Comparison of ENCODE assay signal across 11 cellular contexts in genomic region chr10:119466655-119467054, GRCh38.
DNase-seq lines count a peak whose midpoint lies in the region; ATAC-seq and TF ChIP-seq lines count a peak whose summit lies in the region.
"Had no signal": no experiment of that assay in that cellular context is flagged by ENCODE, and none has a peak within 500 bp of the region (broad histone marks: within the 10 kb centered on the region; RNA-seq: fewer than 3 reads in every experiment).

No MANE protein-coding gene starts in this region.

- H3K27ac ChIP-seq in naive thymus-derived CD4-positive, alpha-beta T cell (ENCODE audit: low read depth, low read length): no peak overlapping the region
- H3K27ac ChIP-seq in lower lobe of right lung: no peak overlapping the region
- H3K27ac ChIP-seq: dorsolateral prefrontal cortex had no signal

- intact Hi-C loops in naive thymus-derived CD4-positive, alpha-beta T cell (cut with micrococcal nuclease): no loop called here
- intact Hi-C loops in lower lobe of right lung (cut with DNase I): no loop called here

- peak; percentile 9 for DNase-seq in EH (ENCODE audit: low read depth)
- DNase-seq in activated T-cell treated with anti-CD3 and anti-CD28 coated beads, Interleukin-2, amount 50 U/mL, for 4 hours: peak; percentile 17
- DNase-seq in naive thymus-derived CD4-positive, alpha-beta T cell: no peak
- no peak for DNase-seq in AG20443 (ENCODE audit: low spot score)
- no peak for DNase-seq in lower lobe of right lung
- DNase-seq: dorsolateral prefrontal cortex, NCI-H510A treated with DMSO at 0.1 percent for 48 hours, retina had no signal

- CTCF ChIA-PET in naive thymus-derived CD4-positive, alpha-beta T cell (lab: Charles Lee): interaction anchor here (0.5 kb wide), 1 partner anchor 21 kb away, joined by 4 read pairs; no protein-coding TSS in a partner anchor

- no peak overlapping the region for H3K4me3 ChIP-seq in naive thymus-derived CD4-positive, alpha-beta T cell (ENCODE audit: low read length)
- H3K4me3 ChIP-seq in lower lobe of right lung: no peak overlapping the region
- H3K4me3 ChIP-seq: dorsolateral prefrontal cortex had no signal

- H3K9me3 ChIP-seq in naive thymus-derived CD4-positive, alpha-beta T cell (ENCODE audit: control insufficient read depth in 2 of 3, low read length in 3 of 3): no peaks in the 10 kb centered on the region
- no peaks in the 10 kb centered on the region for H3K9me3 ChIP-seq in lower lobe of right lung

- H3K27ac Mint-ChIP-seq in naive thymus-derived CD4-positive, alpha-beta T cell: no peak overlapping the region

- H3K4me1 ChIP-seq in naive thymus-derived CD4-positive, alpha-beta T cell (ENCODE audit: control insufficient read depth in 2 of 2, insufficient read depth in 2 of 2, low read length in 2 of 2): peaks cover 0 to 16% of the 10 kb centered on the region in 2 donors
- H3K4me1 ChIP-seq in lower lobe of right lung: no peaks in the 10 kb centered on the region

- peaks cover 11% of the 10 kb centered on the region for H3K9me3 Mint-ChIP-seq in activated T-cell treated with anti-CD3 and anti-CD28 coated beads, Interleukin-2, amount 50 U/mL, for 4 hours
- peaks cover 0 to 17% (median 8%) of the 10 kb centered on the region in 11 donors for H3K9me3 Mint-ChIP-seq in naive thymus-derived CD4-positive, alpha-beta T cell

- ATAC-seq in HG03432 (IDR thresholded peaks at IDR 0.05; ENCODE audit: unreplicated experiment) (peak; percentile 51), GM21447 (IDR thresholded peaks at IDR 0.05; ENCODE audit: unreplicated experiment) (no peak), lower lobe of right lung (no peak), HG02642 (IDR thresholded peaks at IDR 0.05; ENCODE audit: poor library complexity, unreplicated experiment) (no peak)
- ATAC-seq in activated T-cell treated with anti-CD3 and anti-CD28 coated beads, Interleukin-2, amount 50 U/mL, for 4 hours: peak; percentile 69 to 85
- peak; percentile 70 for ATAC-seq in naive thymus-derived CD4-positive, alpha-beta T cell

- no peaks in the 10 kb centered on the region for H3K27me3 ChIP-seq in naive thymus-derived CD4-positive, alpha-beta T cell (ENCODE audit: control insufficient read depth in 2 of 2, insufficient read depth in 2 of 2, low read length in 2 of 2)
- no peaks in the 10 kb centered on the region for H3K27me3 ChIP-seq in lower lobe of right lung (ENCODE audit: low read depth)

- no peaks in the 10 kb centered on the region for H3K36me3 ChIP-seq in naive thymus-derived CD4-positive, alpha-beta T cell (ENCODE audit: control insufficient read depth in 2 of 3, insufficient read depth in 3 of 3, low read length in 3 of 3)
- no peaks in the 10 kb centered on the region for H3K36me3 ChIP-seq in lower lobe of right lung

- POLR2A ChIA-PET in naive thymus-derived CD4-positive, alpha-beta T cell (lab: Charles Lee): no interaction called here

- no peak overlapping the region for H3K4me3 Mint-ChIP-seq in activated T-cell treated with anti-CD3 and anti-CD28 coated beads, Interleukin-2, amount 50 U/mL, for 4 hours
- no peak overlapping the region for H3K4me3 Mint-ChIP-seq in naive thymus-derived CD4-positive, alpha-beta T cell

- peaks cover 14% of the 10 kb centered on the region for H3K4me1 Mint-ChIP-seq in activated T-cell treated with anti-CD3 and anti-CD28 coated beads, Interleukin-2, amount 50 U/mL, for 4 hours (ENCODE audit: low read depth)
- H3K4me1 Mint-ChIP-seq in naive thymus-derived CD4-positive, alpha-beta T cell: peaks cover 0 to 17% (median 9%) of the 10 kb centered on the region in 7 donors

- H3K36me3 Mint-ChIP-seq in activated T-cell treated with anti-CD3 and anti-CD28 coated beads, Interleukin-2, amount 50 U/mL, for 4 hours (ENCODE audit: insufficient read depth): no peaks in the 10 kb centered on the region
- H3K36me3 Mint-ChIP-seq in naive thymus-derived CD4-positive, alpha-beta T cell: peaks cover 3 to 11% (median 8%) of the 10 kb centered on the region in 5 donors

- no peak for TF ChIP-seq CTCF in lower lobe of right lung (IDR thresholded peaks at IDR 0.05)

- H3K27me3 Mint-ChIP-seq in activated T-cell treated with anti-CD3 and anti-CD28 coated beads, Interleukin-2, amount 50 U/mL, for 4 hours (ENCODE audit: low read depth): no peaks in the 10 kb centered on the region
- peaks cover 0 to 15% (median 0%) of the 10 kb centered on the region in 5 donors for H3K27me3 Mint-ChIP-seq in naive thymus-derived CD4-positive, alpha-beta T cell

Comparison
In these comparisons a context has a peak if more than half of its experiments do, and no peak if none do; other contexts are left out.
1. DNase-seq: peak in EH (single experiment) and activated T-cell treated with anti-CD3 and anti-CD28 coated beads, Interleukin-2, amount 50 U/mL, for 4 hours (single experiment); none in naive thymus-derived CD4-positive, alpha-beta T cell (0 of 9), AG20443 (single experiment) and lower lobe of right lung (single experiment).
2. ATAC-seq: peak in HG03432 (single experiment), activated T-cell treated with anti-CD3 and anti-CD28 coated beads, Interleukin-2, amount 50 U/mL, for 4 hours (2 of 2) and naive thymus-derived CD4-positive, alpha-beta T cell (single experiment); none in GM21447 (single experiment), lower lobe of right lung (0 of 2) and HG02642 (single experiment).